Comparison of ENCODE assay signal across 1 cellular context in the genomic region with DNA sequence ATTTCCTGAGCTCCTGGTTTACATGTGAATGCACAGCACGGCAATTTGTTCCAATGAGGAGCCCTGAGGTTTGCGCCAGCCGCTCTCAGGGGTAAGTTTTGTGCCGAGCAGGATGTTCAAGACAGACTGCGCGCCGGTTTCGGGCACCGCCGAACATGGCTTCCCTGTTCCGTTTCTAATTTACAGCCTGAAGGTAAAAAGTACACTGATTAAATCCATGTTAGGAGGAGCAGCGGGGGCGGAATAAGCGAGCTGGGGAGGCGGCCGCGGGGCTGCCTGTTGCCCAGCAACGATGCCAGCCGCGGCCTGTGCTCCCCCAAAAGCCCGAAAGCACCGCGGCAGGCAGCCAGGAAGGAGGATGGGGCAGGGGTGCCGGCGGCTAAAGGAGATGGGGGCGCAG.
TF ChIP-seq lines count a peak whose summit lies in the region.

No MANE protein-coding gene starts in this region.

TF ChIP-seq in SK-N-SH treated with all-trans-retinoic acid at 6 μM for 48 hours, 23 proteins besides CTCF, POLR2A, EP300 and RAD21 (continued from another document):
- no peak for TF ChIP-seq TSHZ2 (CRISPR knock-in tag; IDR thresholded peaks at IDR 0.05)
- TF ChIP-seq ESRRG (CRISPR knock-in tag; IDR thresholded peaks at IDR 0.05): no peak
- no peak for TF ChIP-seq ZNF70 (CRISPR knock-in tag; IDR thresholded peaks at IDR 0.05)
- TF ChIP-seq TOX (CRISPR knock-in tag; IDR thresholded peaks at IDR 0.05; ENCODE audit: borderline replicate concordance): no peak
- TF ChIP-seq ISL1 (CRISPR knock-in tag; IDR thresholded peaks at IDR 0.05): no peak
